In the genomic region with DNA sequence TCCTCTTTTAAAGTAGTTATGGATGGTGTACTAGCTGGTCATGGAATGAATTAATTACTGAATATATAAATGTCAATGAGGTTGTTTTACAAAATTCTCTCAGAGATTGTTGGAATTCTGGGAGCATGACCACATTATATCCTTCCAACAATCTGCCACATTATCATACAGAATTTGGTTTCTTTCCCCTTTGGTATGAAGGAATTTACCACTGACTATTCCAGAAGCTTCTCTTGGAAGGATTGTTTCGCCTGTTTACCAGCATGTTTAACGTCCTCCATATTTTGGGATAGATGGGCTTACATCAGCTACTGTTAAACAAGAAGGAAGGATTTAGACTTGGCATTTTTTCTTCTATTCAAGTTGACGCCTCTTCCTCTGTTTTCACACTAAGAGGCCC, we compare ENCODE assay signal across 21 cellular contexts.
A peak's percentile ranks its signal among the peaks of the same experiment; 100 is the strongest.
DNase-seq lines count a peak whose midpoint lies in the region; FAIRE-seq and TF ChIP-seq lines count a peak whose summit lies in the region.
"Had no signal": no experiment of that assay in that cellular context is flagged by ENCODE, and none has a peak within 500 bp of the region (broad histone marks: within the 10 kb centered on the region; RNA-seq: fewer than 3 reads in every experiment).

No MANE protein-coding gene starts in this region.

- H3K9me3 ChIP-seq in keratinocyte (ENCODE audit: control insufficient read depth, low read depth, low read length) = no peaks in the 10 kb centered on the region
- H3K9me3 ChIP-seq: MG63 had no signal

- H3K36me3 ChIP-seq in keratinocyte (ENCODE audit: control insufficient read depth in 2 of 2, extremely low read depth in 1 of 2, insufficient read depth in 2 of 2, low read length in 2 of 2) (peaks cover 0 to 7% of the 10 kb centered on the region in 2 experiments), urinary bladder (ENCODE audit: insufficient read depth) (peaks cover 1% of the 10 kb centered on the region)
- H3K36me3 ChIP-seq: BLaER1, MG63 had no signal

- peak overlapping the region; percentile 75 for H3K4me2 ChIP-seq in keratinocyte (ENCODE audit: control insufficient read depth, extremely low read depth, insufficient read depth, low read depth, low read length)

- WGBS in urinary bladder = 93% methylated on average over 3 of the region's 3 CpGs

- no peaks in the 10 kb centered on the region for H3K27me3 ChIP-seq in keratinocyte (ENCODE audit: control insufficient read depth, extremely low read depth, insufficient read depth, low read length)
- H3K27me3 ChIP-seq: BLaER1, MG63 had no signal

- H3K27me3 Mint-ChIP-seq in endothelial cell (ENCODE audit: unreplicated experiment) = no peaks in the 10 kb centered on the region
- no peaks in the 10 kb centered on the region for H3K27me3 Mint-ChIP-seq in activated T-cell treated with anti-CD3 and anti-CD28 coated beads, Interleukin-2, amount 50 U/mL, for 24 hours

- no peaks in the 10 kb centered on the region for H3K9me1 ChIP-seq in keratinocyte (ENCODE audit: control insufficient read depth, extremely low read depth, insufficient read depth, low read length)

- no peak overlapping the region for H3K9ac ChIP-seq in keratinocyte (ENCODE audit: control insufficient read depth, extremely low read depth, insufficient read depth, low read length)
- H3K9ac ChIP-seq: BLaER1 had no signal

- H2AFZ ChIP-seq in keratinocyte (ENCODE audit: control insufficient read depth, low read length) = no peak overlapping the region

- DNase-seq in DMS 273 (lab: John Stamatoyannopoulos, UW; ENCODE audit: unreplicated experiment) (peak; percentile 47), DMS 273 treated with DMSO at 0.1 percent for 48 hours (lab: John Stamatoyannopoulos, UW) (no peak), endothelial cell (ENCODE audit: low spot score) (no peak), keratinocyte (ENCODE audit: low read depth, low spot score) (no peak), midbrain (lab: John Stamatoyannopoulos, UW) (no peak), GM10248 (ENCODE audit: extremely low spot score) (no peak)
- DNase-seq in activated T-cell treated with anti-CD3 and anti-CD28 coated beads, Interleukin-2, amount 50 U/mL, for 24 hours = no peak
- DNase-seq: CD8-positive, alpha-beta T cell; DND-41; GDM1; MG63; NCI-H1092; NCI-H146; NCI-H2081; NCI-H510A treated with DMSO at 0.1 percent for 48 hours; NCI-H82 had no signal

- no peaks in the 10 kb centered on the region for H3K36me3 Mint-ChIP-seq in endothelial cell (ENCODE audit: low read depth, unreplicated experiment)
- H3K36me3 Mint-ChIP-seq in activated T-cell treated with anti-CD3 and anti-CD28 coated beads, Interleukin-2, amount 50 U/mL, for 24 hours (ENCODE audit: low read depth) = peaks cover 4% of the 10 kb centered on the region

- dilution Hi-C loops in keratinocyte (cut with MboI; ENCODE audit: extremely low pct_ligation_motif_present, low sequenced_read_pairs) = no loop called here

- H3K27ac ChIP-seq in keratinocyte (ENCODE audit: control insufficient read depth, insufficient read depth, low read length) = peak overlapping the region; percentile 73
- H3K27ac ChIP-seq in urinary bladder (ENCODE audit: low read depth) = peak overlapping the region; percentile 54
- H3K27ac ChIP-seq: 22Rv1, BLaER1 had no signal

- peaks cover 51% of the 10 kb centered on the region for H3K4me1 ChIP-seq in keratinocyte (ENCODE audit: control insufficient read depth, extremely low read depth, insufficient read depth, low read length)
- no peaks in the 10 kb centered on the region for H3K4me1 ChIP-seq in urinary bladder (ENCODE audit: insufficient read depth)

- no peaks in the 10 kb centered on the region for H4K20me1 ChIP-seq in keratinocyte (ENCODE audit: control insufficient read depth, extremely low read depth, insufficient read depth, low read length)
- H4K20me1 ChIP-seq: BLaER1 had no signal

- peak overlapping the region; percentile 18 for H3K27ac Mint-ChIP-seq in endothelial cell (ENCODE audit: unreplicated experiment)
- no peak overlapping the region for H3K27ac Mint-ChIP-seq in activated T-cell treated with anti-CD3 and anti-CD28 coated beads, Interleukin-2, amount 50 U/mL, for 24 hours
- H3K27ac Mint-ChIP-seq: CD8-positive, alpha-beta T cell had no signal

- H3K4me3 ChIP-seq in keratinocyte (ENCODE audit: control insufficient read depth in 2 of 3, extremely low read depth in 1 of 3, insufficient read depth in 2 of 3, low read depth in 1 of 3, low read length in 3 of 3) (no peak overlapping the region), urinary bladder (ENCODE audit: low read depth, low read length) (no peak overlapping the region)
- H3K4me3 ChIP-seq: BLaER1, MG63 had no signal

- CTCF ChIA-PET in GM10248 (lab: Yijun Ruan, JAX) = no interaction called here

- FAIRE-seq in keratinocyte (lab: Jason Lieb, UNC) = peak; percentile 57
- FAIRE-seq: GM12891, H1 had no signal

- peaks cover 81% of the 10 kb centered on the region for H3K79me2 ChIP-seq in keratinocyte (ENCODE audit: control insufficient read depth, insufficient read depth, low read length)

- peaks cover 3% of the 10 kb centered on the region for H3K4me1 Mint-ChIP-seq in endothelial cell (ENCODE audit: unreplicated experiment)
- H3K4me1 Mint-ChIP-seq in activated T-cell treated with anti-CD3 and anti-CD28 coated beads, Interleukin-2, amount 50 U/mL, for 24 hours (ENCODE audit: low read depth) = peaks cover 57% of the 10 kb centered on the region

- H3K4me3 Mint-ChIP-seq in endothelial cell (ENCODE audit: unreplicated experiment) = no peak overlapping the region
- no peak overlapping the region for H3K4me3 Mint-ChIP-seq in activated T-cell treated with anti-CD3 and anti-CD28 coated beads, Interleukin-2, amount 50 U/mL, for 24 hours
- H3K4me3 Mint-ChIP-seq: CD8-positive, alpha-beta T cell had no signal

- TF ChIP-seq CTCF in endothelial cell (IDR thresholded peaks at IDR 0.05; ENCODE audit: unreplicated experiment) (no peak), keratinocyte (optimal IDR thresholded peaks at IDR 0.05 in 1 of 3, IDR thresholded peaks at IDR 0.05 in 1 of 3, conservative IDR thresholded peaks at IDR 0.05 in 1 of 3; ENCODE audit: extremely low read depth in 1 of 3, insufficient read depth in 2 of 3, low read length in 3 of 3) (no peak), GM10248 (IDR thresholded peaks at IDR 0.05; ENCODE audit: control extremely low read depth, extremely low read depth, low read depth, missing control alignments) (no peak)

- POLR2A ChIA-PET in GM10248 (lab: Yijun Ruan, JAX) = no interaction called here

- no peaks in the 10 kb centered on the region for H3K9me3 Mint-ChIP-seq in endothelial cell (ENCODE audit: unreplicated experiment)
- no peaks in the 10 kb centered on the region for H3K9me3 Mint-ChIP-seq in activated T-cell treated with anti-CD3 and anti-CD28 coated beads, Interleukin-2, amount 50 U/mL, for 24 hours
- H3K9me3 Mint-ChIP-seq: CD8-positive, alpha-beta T cell had no signal
